In the genomic region with DNA sequence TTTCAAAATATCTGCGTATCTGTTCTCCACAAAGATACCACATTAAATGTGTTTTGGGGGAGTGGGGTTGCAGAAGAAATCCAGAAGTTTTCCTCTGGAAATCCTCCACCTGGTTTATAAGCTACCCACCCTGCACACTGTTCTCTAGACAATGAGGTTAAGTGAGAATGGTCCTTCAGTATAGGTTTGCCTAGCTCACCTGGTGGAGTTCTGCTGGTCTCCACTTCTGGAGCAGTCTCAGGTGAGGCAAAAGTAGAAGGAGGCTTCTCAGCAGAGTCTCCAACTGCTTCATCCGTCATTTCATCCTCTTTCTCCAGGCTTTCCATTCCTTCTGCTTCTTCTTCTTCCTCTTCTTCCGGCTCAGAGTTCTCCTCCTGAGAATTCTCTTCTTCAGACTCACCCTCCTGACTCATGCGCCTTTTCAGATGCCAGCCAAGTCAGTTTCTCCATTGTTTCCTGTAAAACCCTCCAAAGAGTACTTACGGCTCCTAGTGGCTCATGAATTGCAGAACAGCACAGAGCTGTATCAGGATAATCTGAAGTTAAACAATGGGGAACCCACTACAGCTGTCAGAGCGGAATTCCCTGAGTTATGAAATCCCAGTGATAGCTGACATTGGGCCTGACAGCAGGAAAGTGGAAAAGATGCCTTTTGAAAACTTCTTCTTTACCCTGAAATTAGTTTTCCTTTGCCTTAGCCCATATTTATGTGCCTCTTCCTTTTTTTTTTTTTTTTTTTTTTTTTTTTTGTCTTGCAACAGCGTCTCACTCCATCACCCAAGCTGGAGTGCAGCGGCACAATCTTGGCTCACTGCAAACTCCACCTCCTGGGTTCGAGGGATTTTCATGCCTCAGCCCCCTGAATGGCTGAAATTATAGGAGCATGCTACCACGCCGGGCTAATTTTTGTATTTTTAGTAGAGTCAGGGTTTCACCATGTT, we compare ENCODE assay signal across 8 cellular contexts. TPM values are rescaled to one million over a fixed set of nuclear protein-coding genes. Genes with fewer than 3 reads are reported as not detected.
A peak's percentile ranks its signal among the peaks of the same experiment; 100 is the strongest.
DNase-seq lines count a peak whose midpoint lies in the region; ATAC-seq, FAIRE-seq and TF ChIP-seq lines count a peak whose summit lies in the region.
"Had no signal": no experiment of that assay in that cellular context is flagged by ENCODE, and none has a peak within 500 bp of the region (broad histone marks: within the 10 kb centered on the region; RNA-seq: fewer than 3 reads in every experiment).

No MANE protein-coding gene starts in this region.

- TF ChIP-seq CTCF in bronchial epithelial cell (IDR thresholded peaks at IDR 0.05; ENCODE audit: insufficient read depth, low read length, severe bottlenecking) (peak; percentile 52), right lobe of liver (IDR thresholded peaks at IDR 0.05) (peak in 3 of 4 donors; percentile 32 to 47 (median 42))

- H3K27me3 ChIP-seq in bronchial epithelial cell (ENCODE audit: control insufficient read depth, insufficient read depth, low read length) (no peaks in the 10 kb centered on the region), right lobe of liver (no peaks in the 10 kb centered on the region), Karpas-422 (ENCODE audit: low read length) (no peaks in the 10 kb centered on the region)

- peaks cover 0 to 1% (median 0%) of the 10 kb centered on the region in 4 donors for H3K9me3 ChIP-seq in right lobe of liver
- H3K9me3 ChIP-seq in Karpas-422 (ENCODE audit: low read length) = peaks cover 6% of the 10 kb centered on the region

- H3K9me2 ChIP-seq in Karpas-422 (replicated peaks; ENCODE audit: insufficient read depth, low read length) = no peaks in the 10 kb centered on the region

- TF ChIP-seq POLR2A in right lobe of liver (IDR thresholded peaks at IDR 0.05) = no peak

- no peak overlapping the region for H3K9ac ChIP-seq in Karpas-422 (ENCODE audit: low read length)

- no peak overlapping the region for H3K27ac ChIP-seq in right lobe of liver
- no peak overlapping the region for H3K27ac ChIP-seq in Karpas-422 (ENCODE audit: low read length)

- intact Hi-C loops in right lobe of liver (cut with DNase I) = no loop called here

- ATAC-seq in right lobe of liver = peak; percentile 93 to 99 (median 96)
- ATAC-seq in HG03039 (IDR thresholded peaks at IDR 0.05; ENCODE audit: unreplicated experiment) = no peak

- no peaks in the 10 kb centered on the region for H3K79me2 ChIP-seq in Karpas-422 (ENCODE audit: low read length)

- H3K36me3 ChIP-seq in bronchial epithelial cell (ENCODE audit: control insufficient read depth, insufficient read depth, low read length) (no peaks in the 10 kb centered on the region), right lobe of liver (no peaks in the 10 kb centered on the region), Karpas-422 (ENCODE audit: insufficient read depth, low read length) (no peaks in the 10 kb centered on the region)

- WGBS in right lobe of liver (ENCODE audit: insufficient coverage, low coverage, low lambda C conversion rate, missing lambda C conversion rate) = 41% methylated on average over 11 of the region's 11 CpGs

- H3K4me1 ChIP-seq in right lobe of liver (no peaks in the 10 kb centered on the region), Karpas-422 (ENCODE audit: low read length) (peaks cover 15% of the 10 kb centered on the region)

- peak overlapping the region; percentile 8 for H3K4me3 ChIP-seq in bronchial epithelial cell (ENCODE audit: low read depth, low read length)
- H3K4me3 ChIP-seq in right lobe of liver = no peak overlapping the region
- H3K4me3 ChIP-seq in Karpas-422 (ENCODE audit: low read length) = no peak overlapping the region

- H2AFZ ChIP-seq in Karpas-422 (ENCODE audit: low read length) = no peak overlapping the region

- DNase-seq in GOT3 (lab: John Stamatoyannopoulos, UW) = peak; percentile 38
- peak; percentile 23 to 35 for DNase-seq in NOMO-1 (lab: John Stamatoyannopoulos, UW; ENCODE audit: unreplicated experiment in 2 of 2)
- peak; percentile 93 for DNase-seq in bronchial epithelial cell (ENCODE audit: low read depth)
- no peak for DNase-seq in right lobe of liver
- DNase-seq in GM19240 (ENCODE audit: insufficient read length, low spot score) = no peak
- DNase-seq in Karpas-422 = no peak
- DNase-seq: activated B cell treated with CpG ODN at 0.5 μM for 24 hours had no signal

- no peak overlapping the region for H3K4me2 ChIP-seq in Karpas-422 (ENCODE audit: low read depth, low read length, poor library complexity, severe bottlenecking)

- no peak for FAIRE-seq in bronchial epithelial cell (lab: Jason Lieb, UNC)

- no peaks in the 10 kb centered on the region for H4K20me1 ChIP-seq in Karpas-422 (ENCODE audit: insufficient read depth, low read depth, low read length)

RNA-seq across cellular contexts. Expression of gene MSTO1, which starts 38.5 kb away (rescaled TPM):
- 39.3 and 69.0 TPM in 2 replicates for total RNA-seq in bronchial epithelial cell
- 10 to 100 TPM in 5 of 6 experiments, 1 to 10 TPM in 1; 9.5 to 22.0 (median 16.7) TPM for total RNA-seq in right lobe of liver
- total RNA-seq in Karpas-422 (2014; rRNA removed; shearing (Covaris generic); ENCODE audit: low replicate concordance) = 55.2 and 56.9 TPM in 2 replicates

RNA-seq across cellular contexts. Expression of gene YY1AP1, which starts 40.1 kb away (rescaled TPM):
- total RNA-seq in bronchial epithelial cell (24.0 and 36.6 TPM in 2 replicates), right lobe of liver (10 to 100 TPM; 24.3 to 37.2 (median 28.9) TPM)
- total RNA-seq in Karpas-422 (2014; rRNA removed; shearing (Covaris generic); ENCODE audit: low replicate concordance) = 54.4 and 67.0 TPM in 2 replicates

RNA-seq across cellular contexts. Expression of gene DAP3, which starts 40.4 kb away (rescaled TPM):
- 53.6 and 71.1 TPM in 2 replicates for total RNA-seq in bronchial epithelial cell
- total RNA-seq in right lobe of liver = 100 to 1,000 TPM in 2 of 6 experiments, 10 to 100 TPM in 4; 53.9 to 136 (median 65.7) TPM
- total RNA-seq in Karpas-422 (2014; rRNA removed; shearing (Covaris generic); ENCODE audit: low replicate concordance) = 102 and 107 TPM in 2 replicates

Comparison
In these comparisons a context has a peak if more than half of its experiments do, and no peak if none do; other contexts are left out.
1. DNase-seq: peak in GOT3 (single experiment), NOMO-1 (2 of 2) and bronchial epithelial cell (single experiment); none in right lobe of liver (0 of 3), GM19240 (single experiment) and Karpas-422 (single experiment).